8 cellular contexts compared by ENCODE assay signal in genomic region chr6:90098025-90098474, GRCh38.
DNase-seq lines count a peak whose midpoint lies in the region; ATAC-seq, FAIRE-seq and TF ChIP-seq lines count a peak whose summit lies in the region.

No MANE protein-coding gene starts in this region.

- H3K4me1 ChIP-seq in body of pancreas, result peaks cover 7% of the 10 kb centered on the region

- peak in 2 of 7 experiments; percentile 22 to 29 for TF ChIP-seq CTCF in body of pancreas (IDR thresholded peaks at IDR 0.05)

- TF ChIP-seq POLR2A in body of pancreas (IDR thresholded peaks at IDR 0.05) (no peak), GM12891 (IDR thresholded peaks at IDR 0.05; ENCODE audit: low read depth, low read length) (no peak)

- H3K9me3 ChIP-seq in body of pancreas, result peaks cover 0 to 3% (median 0%) of the 10 kb centered on the region in 3 donors

- peak; percentile 88 for DNase-seq in AG08395 (ENCODE audit: low spot score)
- DNase-seq in LHCN-M2 (ENCODE audit: low read depth), result peak; percentile 78
- DNase-seq in body of pancreas, result peak; percentile 25 to 43 (median 33)
- DNase-seq in lung microvascular endothelial cell (ENCODE audit: low read depth in 2 of 2), result peak; percentile 12 to 30
- peak; percentile 66 for DNase-seq in urothelium cell line (ENCODE audit: low spot score)
- no peak for DNase-seq in OCI-M2 (lab: John Stamatoyannopoulos, UW; ENCODE audit: unreplicated experiment)
- no peak for DNase-seq in GM12891 (ENCODE audit: insufficient read length, low spot score)
- DNase-seq in NAMALWA (ENCODE audit: low spot score), result no peak

- no peaks in the 10 kb centered on the region for H3K36me3 ChIP-seq in body of pancreas (replicated peaks in 1 of 2; ENCODE audit: insufficient read depth in 1 of 2, low read depth in 2 of 2)

- ATAC-seq in body of pancreas, result peak; percentile 85

- H3K27me3 ChIP-seq in body of pancreas, result no peaks in the 10 kb centered on the region

- 37 to 54% methylated on average over 3 of the region's 3 CpGs for WGBS in body of pancreas, 2 donors

- no peak for FAIRE-seq in urothelium cell line (lab: Jason Lieb, UNC)
- FAIRE-seq in GM12891 (lab: Jason Lieb, UNC), result no peak

- intact Hi-C loops in body of pancreas (cut with DNase I), result no loop called here

- no peak overlapping the region for H3K4me3 ChIP-seq in body of pancreas

- H3K27ac ChIP-seq in body of pancreas, result peak overlapping the region in 2 of 4 donors; percentile 35 to 44

TF ChIP-seq in GM12891, 5 proteins besides CTCF, POLR2A, EP300 and RAD21:
- TF ChIP-seq PAX5 (IDR thresholded peaks at IDR 0.05; ENCODE audit: insufficient read depth, low read length, severe bottlenecking) (no peak), POU2F2 (IDR thresholded peaks at IDR 0.05; ENCODE audit: low read depth, low read length) (no peak), TAF1 (IDR thresholded peaks at IDR 0.05; ENCODE audit: low read depth, low read length) (no peak), POLR2AphosphoS5 (IDR thresholded peaks at IDR 0.05; ENCODE audit: low read depth, low read length) (no peak), SPI1 (IDR thresholded peaks at IDR 0.05; ENCODE audit: low read depth, low read length) (no peak)

Comparison
In these comparisons a context has a peak if more than half of its experiments do, and no peak if none do; other contexts are left out.
1. DNase-seq: peak in AG08395 (single experiment), LHCN-M2 (single experiment), body of pancreas (4 of 4), lung microvascular endothelial cell (2 of 2) and urothelium cell line (single experiment); none in OCI-M2 (single experiment), GM12891 (single experiment) and NAMALWA (single experiment).